Comparison of ENCODE assay signal across 1 cellular context in genomic region chr4:6963139-6963611, GRCh38.
TF ChIP-seq lines count a peak whose summit lies in the region.

No MANE protein-coding gene starts in this region.

TF ChIP-seq in K562, 482 proteins besides CTCF, POLR2A, EP300 and RAD21:
- TF ChIP-seq, protein P1, sequence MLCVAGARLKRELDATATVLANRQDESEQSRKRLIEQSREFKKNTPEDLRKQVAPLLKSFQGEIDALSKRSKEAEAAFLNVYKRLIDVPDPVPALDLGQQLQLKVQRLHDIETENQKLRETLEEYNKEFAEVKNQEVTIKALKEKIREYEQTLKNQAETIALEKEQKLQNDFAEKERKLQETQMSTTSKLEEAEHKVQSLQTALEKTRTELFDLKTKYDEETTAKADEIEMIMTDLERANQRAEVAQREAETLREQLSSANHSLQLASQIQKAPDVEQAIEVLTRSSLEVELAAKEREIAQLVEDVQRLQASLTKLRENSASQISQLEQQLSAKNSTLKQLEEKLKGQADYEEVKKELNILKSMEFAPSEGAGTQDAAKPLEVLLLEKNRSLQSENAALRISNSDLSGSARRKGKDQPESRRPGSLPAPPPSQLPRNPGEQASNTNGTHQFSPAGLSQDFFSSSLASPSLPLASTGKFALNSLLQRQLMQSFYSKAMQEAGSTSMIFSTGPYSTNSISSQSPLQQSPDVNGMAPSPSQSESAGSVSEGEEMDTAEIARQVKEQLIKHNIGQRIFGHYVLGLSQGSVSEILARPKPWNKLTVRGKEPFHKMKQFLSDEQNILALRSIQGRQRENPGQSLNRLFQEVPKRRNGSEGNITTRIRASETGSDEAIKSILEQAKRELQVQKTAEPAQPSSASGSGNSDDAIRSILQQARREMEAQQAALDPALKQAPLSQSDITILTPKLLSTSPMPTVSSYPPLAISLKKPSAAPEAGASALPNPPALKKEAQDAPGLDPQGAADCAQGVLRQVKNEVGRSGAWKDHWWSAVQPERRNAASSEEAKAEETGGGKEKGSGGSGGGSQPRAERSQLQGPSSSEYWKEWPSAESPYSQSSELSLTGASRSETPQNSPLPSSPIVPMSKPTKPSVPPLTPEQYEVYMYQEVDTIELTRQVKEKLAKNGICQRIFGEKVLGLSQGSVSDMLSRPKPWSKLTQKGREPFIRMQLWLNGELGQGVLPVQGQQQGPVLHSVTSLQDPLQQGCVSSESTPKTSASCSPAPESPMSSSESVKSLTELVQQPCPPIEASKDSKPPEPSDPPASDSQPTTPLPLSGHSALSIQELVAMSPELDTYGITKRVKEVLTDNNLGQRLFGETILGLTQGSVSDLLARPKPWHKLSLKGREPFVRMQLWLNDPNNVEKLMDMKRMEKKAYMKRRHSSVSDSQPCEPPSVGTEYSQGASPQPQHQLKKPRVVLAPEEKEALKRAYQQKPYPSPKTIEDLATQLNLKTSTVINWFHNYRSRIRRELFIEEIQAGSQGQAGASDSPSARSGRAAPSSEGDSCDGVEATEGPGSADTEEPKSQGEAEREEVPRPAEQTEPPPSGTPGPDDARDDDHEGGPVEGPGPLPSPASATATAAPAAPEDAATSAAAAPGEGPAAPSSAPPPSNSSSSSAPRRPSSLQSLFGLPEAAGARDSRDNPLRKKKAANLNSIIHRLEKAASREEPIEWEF (CRISPR knock-in tag; IDR thresholded peaks at IDR 0.05): no peak
- TF ChIP-seq ZBED1 (IDR thresholded peaks at IDR 0.05) (no peak), BHLHE40 (IDR thresholded peaks at IDR 0.05; ENCODE audit: low read length) (0 out of 2 replicates have a peak, but pooled peaks have one; percentile 23), PTRF (tag; IDR thresholded peaks at IDR 0.05) (no peak), ZSCAN29 (IDR thresholded peaks at IDR 0.05) (no peak), SAFB2 (IDR thresholded peaks at IDR 0.05; ENCODE audit: borderline replicate concordance, low read depth, low read length, severe bottlenecking) (no peak), BRF1 (IDR thresholded peaks at IDR 0.05; ENCODE audit: borderline replicate concordance, extremely low read depth, insufficient read length) (no peak), ESRRA (IDR thresholded peaks at IDR 0.05; ENCODE audit: borderline replicate concordance, low read depth) (peak; percentile 26; the same call in 1 of the 2 replicates), NR2C1 (IDR thresholded peaks at IDR 0.05) (no peak), NR2C1 (tag; IDR thresholded peaks at IDR 0.05) (0 out of 2 replicates have a peak, but pooled peaks have one; percentile 23), ZNF121 (CRISPR knock-in tag; conservative IDR thresholded peaks at IDR 0.05) (no peak), RAD51 (IDR thresholded peaks at IDR 0.05; ENCODE audit: borderline replicate concordance, low read depth) (peak; percentile 12; the same call in 1 of the 2 replicates), ZBTB8A (IDR thresholded peaks at IDR 0.05; ENCODE audit: partially characterized antibody) (no peak), USF1 (CRISPR knock-in tag; IDR thresholded peaks at IDR 0.05) (peak; percentile 31; the same call in 1 of the 2 replicates), TCF3 (CRISPR knock-in tag; IDR thresholded peaks at IDR 0.05) (no peak), PRPF4 (IDR thresholded peaks at IDR 0.05; ENCODE audit: insufficient read depth, low read depth, low read length, poor library complexity, severe bottlenecking) (no peak), POLR2G (IDR thresholded peaks at IDR 0.05; ENCODE audit: low read depth, low read length) (0 out of 2 replicates have a peak, but pooled peaks have one; percentile 7)
- TF ChIP-seq, protein P2, sequence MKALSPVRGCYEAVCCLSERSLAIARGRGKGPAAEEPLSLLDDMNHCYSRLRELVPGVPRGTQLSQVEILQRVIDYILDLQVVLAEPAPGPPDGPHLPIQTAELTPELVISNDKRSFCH (CRISPR knock-in tag; IDR thresholded peaks at IDR 0.05): no peak
- TF ChIP-seq, protein P2 (tag; IDR thresholded peaks at IDR 0.05): no peak
- TF ChIP-seq, protein P3, sequence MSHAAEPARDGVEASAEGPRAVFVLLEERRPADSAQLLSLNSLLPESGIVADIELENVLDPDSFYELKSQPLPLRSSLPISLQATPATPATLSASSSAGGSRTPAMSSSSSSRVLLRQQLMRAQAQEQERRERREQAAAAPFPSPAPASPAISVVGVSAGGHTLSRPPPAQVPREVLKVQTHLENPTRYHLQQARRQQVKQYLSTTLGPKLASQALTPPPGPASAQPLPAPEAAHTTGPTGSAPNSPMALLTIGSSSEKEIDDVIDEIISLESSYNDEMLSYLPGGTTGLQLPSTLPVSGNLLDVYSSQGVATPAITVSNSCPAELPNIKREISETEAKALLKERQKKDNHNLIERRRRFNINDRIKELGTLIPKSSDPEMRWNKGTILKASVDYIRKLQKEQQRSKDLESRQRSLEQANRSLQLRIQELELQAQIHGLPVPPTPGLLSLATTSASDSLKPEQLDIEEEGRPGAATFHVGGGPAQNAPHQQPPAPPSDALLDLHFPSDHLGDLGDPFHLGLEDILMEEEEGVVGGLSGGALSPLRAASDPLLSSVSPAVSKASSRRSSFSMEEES (CRISPR knock-in tag; IDR thresholded peaks at IDR 0.05): peak; percentile 21
